Comparison of ENCODE assay signal across 21 cellular contexts in the genomic region with DNA sequence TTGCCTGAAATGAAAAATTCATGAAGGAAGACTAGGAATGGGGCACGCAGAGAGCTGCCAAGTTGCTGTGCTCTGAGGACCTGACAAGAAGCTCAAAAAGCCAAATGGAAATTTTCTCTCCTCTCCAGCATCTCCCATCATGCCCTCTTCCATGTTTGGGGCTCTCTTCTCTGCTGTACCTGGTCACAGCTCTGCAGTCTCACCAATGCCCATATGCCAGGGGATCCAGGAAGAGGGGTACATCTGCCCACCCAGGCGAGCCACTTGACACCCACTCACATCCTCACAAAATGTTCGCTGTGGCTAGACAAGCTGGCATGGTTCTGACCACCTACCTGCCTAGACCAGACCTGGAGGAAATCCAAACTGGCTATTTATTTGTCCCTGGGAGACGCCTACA.
"Had no signal": no experiment of that assay in that cellular context is flagged by ENCODE, and none has a peak within 500 bp of the region (broad histone marks: within the 10 kb centered on the region; RNA-seq: fewer than 3 reads in every experiment).

No MANE protein-coding gene starts in this region.

- H3K27ac ChIP-seq: breast epithelium, epithelial cell of prostate, heart right ventricle, right lobe of liver, skin epidermis, stomach, vagina had no signal

- H3K4me3 Mint-ChIP-seq: activated CD4-positive, alpha-beta memory T cell treated with anti-CD3 and anti-CD28 coated beads for 36 hours; activated naive CD4-positive, alpha-beta T cell treated with anti-CD3 and anti-CD28 coated beads for 36 hours; activated naive CD8-positive, alpha-beta T cell treated with anti-CD3 and anti-CD28 coated beads, Interleukin-2, amount 10 ng/mL, durations not matched to agents 7 days and 5 days; central memory CD8-positive, alpha-beta T cell; memory B cell had no signal

- H3K27me3 Mint-ChIP-seq: activated CD4-positive, alpha-beta memory T cell treated with anti-CD3 and anti-CD28 coated beads for 36 hours had no signal

- H3K9me3 ChIP-seq: breast epithelium, heart right ventricle, right lobe of liver, stomach, vagina had no signal

- H3K4me3 ChIP-seq: breast epithelium, heart right ventricle, right lobe of liver, skin epidermis, stomach, vagina had no signal

- H3K27ac Mint-ChIP-seq: activated CD4-positive, alpha-beta memory T cell treated with anti-CD3 and anti-CD28 coated beads for 36 hours; activated naive CD4-positive, alpha-beta T cell treated with anti-CD3 and anti-CD28 coated beads for 36 hours; activated naive CD8-positive, alpha-beta T cell treated with anti-CD3 and anti-CD28 coated beads, Interleukin-2, amount 10 ng/mL, durations not matched to agents 7 days and 5 days; memory B cell had no signal

- H3K9me3 Mint-ChIP-seq: activated CD4-positive, alpha-beta memory T cell treated with anti-CD3 and anti-CD28 coated beads for 36 hours; activated naive CD4-positive, alpha-beta T cell treated with anti-CD3 and anti-CD28 coated beads for 36 hours; activated naive CD8-positive, alpha-beta T cell treated with anti-CD3 and anti-CD28 coated beads, Interleukin-2, amount 10 ng/mL, durations not matched to agents 7 days and 5 days; central memory CD8-positive, alpha-beta T cell; memory B cell had no signal

- DNase-seq: activated CD4-positive, alpha-beta memory T cell treated with anti-CD3 and anti-CD28 coated beads for 36 hours; activated CD4-positive, alpha-beta T cell treated with anti-CD3 and anti-CD28 coated beads for 48 hours; activated effector memory CD4-positive, alpha-beta T cell treated with Interleukin-2 at 50 U/mL for 16 hours; activated naive CD4-positive, alpha-beta T cell treated with anti-CD3 and anti-CD28 coated beads for 36 hours; activated naive CD8-positive, alpha-beta T cell treated with anti-CD3 and anti-CD28 coated beads, Interleukin-2, amount 10 ng/mL, durations not matched to agents 7 days and 5 days; activated T-cell treated with anti-CD3 and anti-CD28 coated beads, Interleukin-2, amount 50 U/mL, for 48 hours; amniotic stem cell; heart right ventricle; islet precursor cell; left cardiac atrium; posterior cingulate gyrus; right lobe of liver; stimulated activated CD4-positive, alpha-beta T cell treated with anti-CD3 and anti-CD28 coated beads, Interleukin-1b, Interleukin-23, amount 100 ng/mL, for 48 hours; stomach; trophoblast cell had no signal

- H3K27me3 ChIP-seq: breast epithelium, heart right ventricle, right lobe of liver, stomach, vagina had no signal

- H3K4me1 Mint-ChIP-seq: central memory CD8-positive, alpha-beta T cell; memory B cell had no signal

- H3K4me1 ChIP-seq: breast epithelium, right lobe of liver, vagina had no signal

- H3K36me3 Mint-ChIP-seq: activated CD4-positive, alpha-beta memory T cell treated with anti-CD3 and anti-CD28 coated beads for 36 hours; activated naive CD8-positive, alpha-beta T cell treated with anti-CD3 and anti-CD28 coated beads, Interleukin-2, amount 10 ng/mL, durations not matched to agents 7 days and 5 days; memory B cell had no signal

- H3K36me3 ChIP-seq: breast epithelium, heart right ventricle, right lobe of liver, stomach, vagina had no signal
